1 cellular context compared by ENCODE assay signal in the genomic region with DNA sequence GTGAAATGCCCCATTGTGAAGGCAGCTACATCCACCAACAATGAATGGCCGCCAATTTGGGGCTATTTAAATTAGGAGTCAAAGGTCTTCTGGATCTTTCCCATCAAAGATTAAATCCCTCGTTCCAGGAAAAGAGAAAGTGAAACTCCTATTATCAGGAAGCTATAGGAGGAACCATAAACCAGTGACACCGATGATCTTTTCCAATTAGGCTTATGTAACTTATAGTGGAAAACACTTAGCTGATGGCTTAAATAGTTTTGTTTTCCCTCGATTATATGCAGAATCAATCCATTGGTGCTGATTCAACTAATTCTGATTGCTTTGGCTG.
TF ChIP-seq lines count a peak whose summit lies in the region.

No MANE protein-coding gene starts in this region.

TF ChIP-seq in SK-N-SH, 30 proteins besides CTCF, POLR2A, EP300 and RAD21 (continued from another document):
- TF ChIP-seq, protein P1, sequence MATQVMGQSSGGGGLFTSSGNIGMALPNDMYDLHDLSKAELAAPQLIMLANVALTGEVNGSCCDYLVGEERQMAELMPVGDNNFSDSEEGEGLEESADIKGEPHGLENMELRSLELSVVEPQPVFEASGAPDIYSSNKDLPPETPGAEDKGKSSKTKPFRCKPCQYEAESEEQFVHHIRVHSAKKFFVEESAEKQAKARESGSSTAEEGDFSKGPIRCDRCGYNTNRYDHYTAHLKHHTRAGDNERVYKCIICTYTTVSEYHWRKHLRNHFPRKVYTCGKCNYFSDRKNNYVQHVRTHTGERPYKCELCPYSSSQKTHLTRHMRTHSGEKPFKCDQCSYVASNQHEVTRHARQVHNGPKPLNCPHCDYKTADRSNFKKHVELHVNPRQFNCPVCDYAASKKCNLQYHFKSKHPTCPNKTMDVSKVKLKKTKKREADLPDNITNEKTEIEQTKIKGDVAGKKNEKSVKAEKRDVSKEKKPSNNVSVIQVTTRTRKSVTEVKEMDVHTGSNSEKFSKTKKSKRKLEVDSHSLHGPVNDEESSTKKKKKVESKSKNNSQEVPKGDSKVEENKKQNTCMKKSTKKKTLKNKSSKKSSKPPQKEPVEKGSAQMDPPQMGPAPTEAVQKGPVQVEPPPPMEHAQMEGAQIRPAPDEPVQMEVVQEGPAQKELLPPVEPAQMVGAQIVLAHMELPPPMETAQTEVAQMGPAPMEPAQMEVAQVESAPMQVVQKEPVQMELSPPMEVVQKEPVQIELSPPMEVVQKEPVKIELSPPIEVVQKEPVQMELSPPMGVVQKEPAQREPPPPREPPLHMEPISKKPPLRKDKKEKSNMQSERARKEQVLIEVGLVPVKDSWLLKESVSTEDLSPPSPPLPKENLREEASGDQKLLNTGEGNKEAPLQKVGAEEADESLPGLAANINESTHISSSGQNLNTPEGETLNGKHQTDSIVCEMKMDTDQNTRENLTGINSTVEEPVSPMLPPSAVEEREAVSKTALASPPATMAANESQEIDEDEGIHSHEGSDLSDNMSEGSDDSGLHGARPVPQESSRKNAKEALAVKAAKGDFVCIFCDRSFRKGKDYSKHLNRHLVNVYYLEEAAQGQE (IDR thresholded peaks at IDR 0.05; ENCODE audit: low read depth, low read length): no peak
- TF ChIP-seq TAF1 (IDR thresholded peaks at IDR 0.05; ENCODE audit: borderline replicate concordance, low read depth, low read length) (no peak), FOSL2 (IDR thresholded peaks at IDR 0.05; ENCODE audit: borderline replicate concordance, low read depth) (no peak), NFIC (IDR thresholded peaks at IDR 0.05; ENCODE audit: borderline replicate concordance) (no peak), CHD2 (IDR thresholded peaks at IDR 0.05; ENCODE audit: low read length, partially characterized antibody) (no peak), NRF1 (IDR thresholded peaks at IDR 0.05; ENCODE audit: low read depth, low read length) (no peak), TCF12 (IDR thresholded peaks at IDR 0.05) (no peak), FOXJ3 (CRISPR knock-in tag; IDR thresholded peaks at IDR 0.05) (no peak), GABPA (IDR thresholded peaks at IDR 0.05; ENCODE audit: low read depth) (no peak)
- TF ChIP-seq, protein P2, sequence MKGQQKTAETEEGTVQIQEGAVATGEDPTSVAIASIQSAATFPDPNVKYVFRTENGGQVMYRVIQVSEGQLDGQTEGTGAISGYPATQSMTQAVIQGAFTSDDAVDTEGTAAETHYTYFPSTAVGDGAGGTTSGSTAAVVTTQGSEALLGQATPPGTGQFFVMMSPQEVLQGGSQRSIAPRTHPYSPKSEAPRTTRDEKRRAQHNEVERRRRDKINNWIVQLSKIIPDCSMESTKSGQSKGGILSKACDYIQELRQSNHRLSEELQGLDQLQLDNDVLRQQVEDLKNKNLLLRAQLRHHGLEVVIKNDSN (IDR thresholded peaks at IDR 0.05; ENCODE audit: borderline replicate concordance, low read depth): no peak
